Comparison of ENCODE assay signal across 23 cellular contexts in the genomic region with DNA sequence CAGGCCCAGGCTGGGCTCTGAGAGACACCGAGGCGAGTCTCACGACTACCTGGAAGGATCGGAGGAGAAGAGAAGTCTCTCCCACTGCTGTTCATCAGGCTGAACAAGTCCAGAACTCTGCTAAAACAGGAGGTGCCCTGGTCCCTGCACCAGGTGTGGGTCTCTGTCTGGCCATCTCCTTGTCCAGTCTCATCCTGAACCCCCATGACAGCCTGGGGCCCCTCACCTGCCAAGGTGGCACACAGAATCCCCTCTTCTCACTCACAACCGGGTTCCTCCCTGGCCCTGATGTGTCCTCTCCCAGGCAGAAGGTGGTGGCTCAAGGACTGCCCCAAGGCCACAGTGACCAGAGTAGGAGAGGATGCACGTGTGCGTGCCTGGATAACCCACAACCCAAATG. TPM values are rescaled to one million over a fixed set of nuclear protein-coding genes. Genes with fewer than 3 reads are reported as not detected.
DNase-seq lines count a peak whose midpoint lies in the region; ATAC-seq, FAIRE-seq and TF ChIP-seq lines count a peak whose summit lies in the region.
"Had no signal": no experiment of that assay in that cellular context is flagged by ENCODE, and none has a peak within 500 bp of the region (broad histone marks: within the 10 kb centered on the region; RNA-seq: fewer than 3 reads in every experiment).

No MANE protein-coding gene starts in this region.

- intact Hi-C loops in kidney (cut with DNase I), result no loop called here
- intact Hi-C loops in breast epithelium (cut with DNase I; ENCODE audit: low total_unique reads), result no loop called here
- intact Hi-C loops in lower lobe of right lung (cut with DNase I), result no loop called here

- ATAC-seq in RWPE2 (ENCODE audit: low read depth), result no peak
- no peak for ATAC-seq in lower lobe of right lung
- ATAC-seq: GM23338 had no signal

- no peaks in the 10 kb centered on the region for H3K9me3 ChIP-seq in RWPE2 (ENCODE audit: severe bottlenecking)
- no peaks in the 10 kb centered on the region for H3K9me3 ChIP-seq in kidney (ENCODE audit: control insufficient read depth in 1 of 2, low read length in 2 of 2)
- no peaks in the 10 kb centered on the region for H3K9me3 ChIP-seq in osteoblast (ENCODE audit: low read depth, low read length)
- H3K9me3 ChIP-seq in breast epithelium, result no peaks in the 10 kb centered on the region
- H3K9me3 ChIP-seq in lower lobe of right lung, result no peaks in the 10 kb centered on the region

- H3K27me3 ChIP-seq in RWPE2 (ENCODE audit: insufficient read depth, poor library complexity, severe bottlenecking), result no peaks in the 10 kb centered on the region
- H3K27me3 ChIP-seq in osteoblast (ENCODE audit: insufficient read depth, low read length), result no peaks in the 10 kb centered on the region
- peaks cover 0 to 18% of the 10 kb centered on the region in 2 donors for H3K27me3 ChIP-seq in breast epithelium
- peaks cover 7% of the 10 kb centered on the region for H3K27me3 ChIP-seq in lower lobe of right lung (ENCODE audit: low read depth)

- TF ChIP-seq CTCF in RWPE1 (conservative IDR thresholded peaks at IDR 0.05; ENCODE audit: low read depth), result no peak
- no peak for TF ChIP-seq CTCF in RWPE2 (IDR thresholded peaks at IDR 0.05; ENCODE audit: poor library complexity, severe bottlenecking)
- no peak for TF ChIP-seq CTCF in kidney (IDR thresholded peaks at IDR 0.05; ENCODE audit: borderline replicate concordance, extremely low read depth, insufficient read depth)
- TF ChIP-seq CTCF in osteoblast (IDR thresholded peaks at IDR 0.05; ENCODE audit: extremely low read depth, low read depth, low read length), result no peak
- TF ChIP-seq CTCF in breast epithelium (IDR thresholded peaks at IDR 0.05), result no peak
- no peak for TF ChIP-seq CTCF in lower lobe of right lung (IDR thresholded peaks at IDR 0.05)

- CTCF ChIA-PET in RWPE1 (lab: Yijun Ruan, JAX), result no interaction called here

- no peak overlapping the region for H3K4me3 ChIP-seq in RWPE2 (ENCODE audit: severe bottlenecking)
- no peak overlapping the region for H3K4me3 ChIP-seq in kidney (ENCODE audit: low read length in 2 of 2)
- no peak overlapping the region for H3K4me3 ChIP-seq in osteoblast (ENCODE audit: insufficient read depth, low read length)
- no peak overlapping the region for H3K4me3 ChIP-seq in breast epithelium
- no peak overlapping the region for H3K4me3 ChIP-seq in lower lobe of right lung
- H3K4me3 ChIP-seq: GM23338 had no signal

- H3K4me1 ChIP-seq in RWPE2 (ENCODE audit: insufficient read depth, poor library complexity, severe bottlenecking) (peaks cover 37% of the 10 kb centered on the region), kidney (ENCODE audit: control insufficient read depth in 1 of 2, insufficient read depth in 1 of 2, low read depth in 1 of 2, low read length in 2 of 2) (no peaks in the 10 kb centered on the region), osteoblast (ENCODE audit: insufficient read depth, low read length) (no peaks in the 10 kb centered on the region), breast epithelium (no peaks in the 10 kb centered on the region), lower lobe of right lung (no peaks in the 10 kb centered on the region)

- DNase-seq in RWPE1 (ENCODE audit: low spot score) (no peak), RWPE2 (ENCODE audit: low spot score) (no peak), kidney (peak; percentile 56), osteoblast (ENCODE audit: insufficient read length, low spot score, missing footprints) (peak; percentile 56), breast epithelium (ENCODE audit: low spot score in 2 of 2) (no peak), lower lobe of right lung (no peak), GF-D8 (lab: John Stamatoyannopoulos, UW) (no peak), superior temporal gyrus (ENCODE audit: extremely low spot score) (no peak)
- DNase-seq: C1 segment of cervical spinal cord; Calu3; CD4-positive, alpha-beta memory T cell; COR-L47; DMS53; DMS79 treated with DMSO at 0.1 percent for 48 hours; H9; HFFc6 had no signal

- H3K36me3 ChIP-seq in RWPE2 (ENCODE audit: low read depth) (peaks cover 17% of the 10 kb centered on the region), kidney (ENCODE audit: control insufficient read depth in 1 of 2, insufficient read depth in 2 of 2, low read length in 2 of 2) (no peaks in the 10 kb centered on the region), osteoblast (ENCODE audit: insufficient read depth, low read length) (no peaks in the 10 kb centered on the region), breast epithelium (no peaks in the 10 kb centered on the region), lower lobe of right lung (no peaks in the 10 kb centered on the region)

- no peak for FAIRE-seq in kidney (lab: Jason Lieb, UNC)
- FAIRE-seq: GM12892 had no signal

- TF ChIP-seq POLR2A in breast epithelium (IDR thresholded peaks at IDR 0.05), result no peak

- no peak overlapping the region for H2AFZ ChIP-seq in osteoblast (ENCODE audit: low read length)
- H2AFZ ChIP-seq: GM23338 had no signal

- POLR2A ChIA-PET in RWPE1 (lab: Yijun Ruan, JAX; ENCODE audit: low non-redundant PET), result no interaction called here

- H3K27ac ChIP-seq in RWPE1 (peak overlapping the region; percentile 27), RWPE2 (ENCODE audit: poor library complexity, severe bottlenecking) (peak overlapping the region; percentile 98), kidney (ENCODE audit: low read depth in 2 of 2, low read length in 2 of 2) (no peak overlapping the region), osteoblast (ENCODE audit: low read depth, low read length) (no peak overlapping the region), breast epithelium (no peak overlapping the region), lower lobe of right lung (no peak overlapping the region)

- H3K9ac ChIP-seq in kidney (ENCODE audit: low read length in 2 of 2), result no peak overlapping the region

- no peaks in the 10 kb centered on the region for H3K79me2 ChIP-seq in osteoblast (ENCODE audit: insufficient read depth, low read length)

- no peak overlapping the region for H3K4me2 ChIP-seq in osteoblast (ENCODE audit: insufficient read depth, low read length)
- H3K4me2 ChIP-seq: GM23338 had no signal

- no peaks in the 10 kb centered on the region for H4K20me1 ChIP-seq in osteoblast (ENCODE audit: insufficient read depth, low read length)

RNA-seq across cellular contexts. Expression of gene WNT7A, which starts 34.1 kb away (rescaled TPM):
- total RNA-seq in kidney, result 3.3 TPM
- 0.13 TPM for polyA plus RNA-seq in kidney (ENCODE audit: insufficient read depth, low read depth, low replicate concordance)
- total RNA-seq in osteoblast, result not detected in 2 replicates
- not detected for total RNA-seq in breast epithelium
- total RNA-seq in lower lobe of right lung, result 4.1 TPM
- total RNA-seq: A172, A673, G401, GM23338, H4, H9, HFFc6 had no signal
- polyA plus RNA-seq: BJ, GM23338 had no signal

Comparison
In these comparisons a context has a peak if more than half of its experiments do, and no peak if none do; other contexts are left out.
1. DNase-seq: peak in kidney (single experiment) and osteoblast (single experiment); none in RWPE1 (single experiment), RWPE2 (single experiment), breast epithelium (0 of 2), lower lobe of right lung (single experiment), GF-D8 (single experiment) and superior temporal gyrus (single experiment).
2. H3K27ac ChIP-seq: peak in RWPE1 (single experiment) and RWPE2 (single experiment); none in kidney (0 of 2), osteoblast (single experiment), breast epithelium (0 of 2) and lower lobe of right lung (single experiment).